16 cellular contexts compared by ENCODE assay signal in genomic region chr11:123374622-123374968, GRCh38.
"Had no signal": no experiment of that assay in that cellular context is flagged by ENCODE, and none has a peak within 500 bp of the region (broad histone marks: within the 10 kb centered on the region; RNA-seq: fewer than 3 reads in every experiment).

No MANE protein-coding gene starts in this region.

- ATAC-seq: body of pancreas; naive thymus-derived CD8-positive, alpha-beta T cell; stimulated activated naive CD8-positive, alpha-beta T cell treated with anti-CD3 and anti-CD28 coated beads, Interleukin-15, Interleukin-2, amounts not matched to agents 100 U/mL and 50 U/mL, for 24 hours had no signal

- H3K4me3 ChIP-seq: body of pancreas, lung, upper lobe of left lung had no signal

- H3K36me3 ChIP-seq: upper lobe of left lung had no signal

- DNase-seq: activated CD4-positive, alpha-beta T cell treated with anti-CD3 and anti-CD28 coated beads, Interleukin-2, amount 10 ng/mL, durations not matched to agents 7 days and 5 days; activated CD4-positive, CD25-positive, alpha-beta regulatory T cell treated with anti-CD3 and anti-CD28 coated beads, Interleukin-2, amount 50 U/mL, for 72 hours; activated CD8-positive, alpha-beta memory T cell treated with anti-CD3 and anti-CD28 coated beads, Interleukin-2, amount 10 ng/mL, durations not matched to agents 7 days and 5 days; activated CD8-positive, alpha-beta T cell treated with anti-CD3 and anti-CD28 coated beads for 36 hours; activated gamma-delta T cell treated with Interleukin-2 at 50 U/mL for 16 hours; anterior cingulate cortex; body of pancreas; caudate nucleus; effector CD4-positive, alpha-beta T cell; naive thymus-derived CD8-positive, alpha-beta T cell; retina; stimulated activated CD4-positive, alpha-beta T cell treated with anti-CD3 and anti-CD28 coated beads, Interleukin-4, amount 100 ng/mL, for 4 hours; stimulated activated naive CD8-positive, alpha-beta T cell treated with anti-CD3 and anti-CD28 coated beads, Interleukin-15, Interleukin-2, amounts not matched to agents 100 U/mL and 50 U/mL, for 24 hours; upper lobe of left lung had no signal

- H3K27me3 ChIP-seq: body of pancreas, upper lobe of left lung had no signal

- H3K9me3 ChIP-seq: body of pancreas, upper lobe of left lung had no signal

- H3K4me1 ChIP-seq: body of pancreas, upper lobe of left lung had no signal

- H3K27ac ChIP-seq: body of pancreas, upper lobe of left lung, VCaP had no signal
